Comparison of ENCODE assay signal across 9 cellular contexts in the genomic region with DNA sequence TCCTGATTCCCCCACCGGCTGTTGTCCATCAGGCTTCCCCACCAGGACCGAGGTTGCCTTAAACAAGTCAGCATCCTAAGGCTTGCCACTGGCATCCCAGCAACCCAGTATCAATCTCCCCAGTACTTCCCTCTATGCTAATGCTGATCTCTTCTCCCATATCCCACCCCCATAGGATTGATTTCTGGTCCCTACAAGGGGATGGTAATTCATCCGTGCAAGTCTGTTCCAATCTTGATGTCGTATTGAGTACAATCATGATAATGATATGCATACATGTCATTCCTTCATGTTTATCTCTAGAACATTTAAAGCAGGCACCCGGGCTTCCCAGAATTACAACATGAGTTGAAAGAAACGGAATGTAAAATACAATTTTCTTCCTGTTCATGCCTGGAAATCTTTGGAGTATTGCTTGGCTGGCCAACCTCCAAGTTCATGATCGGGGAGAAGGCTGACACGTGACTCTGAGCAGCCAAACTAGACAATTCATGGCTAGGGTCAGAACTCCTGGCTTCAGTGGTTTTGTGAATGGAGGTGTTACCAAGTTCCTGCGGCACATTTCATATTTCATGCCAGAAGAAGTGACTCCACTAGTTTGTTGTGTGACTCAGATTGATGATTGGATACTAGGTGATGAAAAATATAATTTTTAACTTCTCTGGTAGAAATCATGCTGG.
DNase-seq lines count a peak whose midpoint lies in the region; TF ChIP-seq lines count a peak whose summit lies in the region.
"Had no signal": no experiment of that assay in that cellular context is flagged by ENCODE, and none has a peak within 500 bp of the region (broad histone marks: within the 10 kb centered on the region; RNA-seq: fewer than 3 reads in every experiment).

No MANE protein-coding gene starts in this region.

- H4K91ac ChIP-seq in neuronal stem cell (ENCODE audit: low read depth, low read length, poor library complexity), result no peak overlapping the region

- H3K4me3 ChIP-seq in BJ (ENCODE audit: low read depth, low read length), result no peak overlapping the region
- H3K4me3 ChIP-seq in PC-9, result no peak overlapping the region
- no peak overlapping the region for H3K4me3 ChIP-seq in fibroblast of lung (replicated peaks in 1 of 4; ENCODE audit: control extremely low read depth in 1 of 4, insufficient read depth in 1 of 4, low read depth in 3 of 4, low read length in 4 of 4)
- H3K4me3 ChIP-seq in ovary, result no peak overlapping the region
- H3K4me3 ChIP-seq in neuronal stem cell (ENCODE audit: low read length in 2 of 2), result no peak overlapping the region

- H4K8ac ChIP-seq in neuronal stem cell (ENCODE audit: low read depth, low read length), result no peak overlapping the region

- peaks cover 9% of the 10 kb centered on the region; the same call in 1 of the 2 replicates for H3F3A ChIP-seq in PC-9 (ENCODE audit: insufficient read depth, low read depth)

- peaks cover 17% of the 10 kb centered on the region for H3K4me1 ChIP-seq in PC-9 (replicated peaks; ENCODE audit: insufficient read depth)
- peaks cover 18% of the 10 kb centered on the region for H3K4me1 ChIP-seq in fibroblast of lung (ENCODE audit: control insufficient read depth, extremely low read depth, insufficient read depth, low read length)
- peaks cover 13% of the 10 kb centered on the region for H3K4me1 ChIP-seq in ovary (ENCODE audit: insufficient read depth)
- H3K4me1 ChIP-seq in neuronal stem cell (ENCODE audit: control insufficient read depth in 2 of 2, insufficient read depth in 1 of 2, low read depth in 1 of 2, low read length in 2 of 2), result peaks cover 0 to 2% of the 10 kb centered on the region in 2 donors

- no peak overlapping the region for H3K4ac ChIP-seq in neuronal stem cell (ENCODE audit: low read length)

- peaks cover 69% of the 10 kb centered on the region for H3K79me2 ChIP-seq in PC-9 (ENCODE audit: low read depth)
- H3K79me2 ChIP-seq in fibroblast of lung (ENCODE audit: control insufficient read depth, insufficient read depth, low read length), result peaks cover 88% of the 10 kb centered on the region

- H3K79me1 ChIP-seq in neuronal stem cell (ENCODE audit: low read depth, low read length), result peaks cover 3% of the 10 kb centered on the region

- no peak for TF ChIP-seq POLR2A in ovary (IDR thresholded peaks at IDR 0.05)

- no peak overlapping the region for H2BK120ac ChIP-seq in neuronal stem cell (ENCODE audit: low read depth, low read length)

- WGBS in ovary, 3 donors, result 31 to 37% (median 32%) methylated on average over 9 of the region's 9 CpGs
- no CpG with 5 or more reads among the region's 9 CpGs for WGBS in neuronal stem cell (ENCODE audit: extremely low coverage in 2 of 2, insufficient read length in 2 of 2, insufficient replicate concordance in 1 of 2), 2 donors

- H3K27ac ChIP-seq in PC-9 (peak overlapping the region; percentile 27), fibroblast of lung (ENCODE audit: insufficient read depth, low read length) (peak overlapping the region; percentile 69), ovary (no peak overlapping the region), neuronal stem cell (replicated peaks; ENCODE audit: low read length) (no peak overlapping the region)

- TF ChIP-seq CTCF in BJ (IDR thresholded peaks at IDR 0.05; ENCODE audit: insufficient read depth, low read depth, low read length) (no peak), PC-9 (conservative IDR thresholded peaks at IDR 0.05) (no peak), fibroblast of lung (conservative IDR thresholded peaks at IDR 0.05 in 1 of 2, IDR thresholded peaks at IDR 0.05 in 1 of 2; ENCODE audit: low read depth in 1 of 2, low read length in 2 of 2) (no peak), ovary (IDR thresholded peaks at IDR 0.05) (no peak)

- intact Hi-C loops in PC-9 (cut with micrococcal nuclease; ENCODE audit: unreplicated experiment) (loop anchor here (1.0 kb wide), 2 partner anchors 10 to 52 kb away; no protein-coding TSS in a partner anchor), ovary (cut with DNase I) (no loop called here)

- H4K20me1 ChIP-seq in PC-9 (ENCODE audit: insufficient read depth) (no peaks in the 10 kb centered on the region), fibroblast of lung (ENCODE audit: control insufficient read depth, extremely low read depth, insufficient read depth, low read length) (no peaks in the 10 kb centered on the region)

- H3K18ac ChIP-seq in neuronal stem cell (ENCODE audit: low read length), result no peak overlapping the region

- POLR2A ChIA-PET in BJ (lab: Charles Lee), result no interaction called here
- POLR2A ChIA-PET in PC-9 (lab: Charles Lee; ENCODE audit: unreplicated experiment), result no interaction called here

- no peak overlapping the region for H2BK12ac ChIP-seq in neuronal stem cell (ENCODE audit: low read length)

- no peak overlapping the region for H3K23ac ChIP-seq in neuronal stem cell (ENCODE audit: low read depth, low read length, poor library complexity)

- H3K36me3 ChIP-seq in BJ (ENCODE audit: control insufficient read depth, insufficient read depth, low read length), result peaks cover 20% of the 10 kb centered on the region
- 0 out of 2 replicates have a peak, but pooled peaks cover 10% of the 10 kb centered on the region for H3K36me3 ChIP-seq in PC-9 (ENCODE audit: low read depth)
- H3K36me3 ChIP-seq in fibroblast of lung (ENCODE audit: control insufficient read depth, insufficient read depth, low read length), result peaks cover 16% of the 10 kb centered on the region
- no peaks in the 10 kb centered on the region for H3K36me3 ChIP-seq in ovary
- peaks cover 18 to 81% of the 10 kb centered on the region in 2 donors for H3K36me3 ChIP-seq in neuronal stem cell (replicated peaks in 1 of 2; ENCODE audit: control insufficient read depth in 2 of 2, insufficient read depth in 2 of 2, low read length in 2 of 2)

- no peak for TF ChIP-seq EP300 in ovary (IDR thresholded peaks at IDR 0.05)

- no peak overlapping the region for H2BK5ac ChIP-seq in neuronal stem cell (ENCODE audit: low read length)

- H3K27me3 ChIP-seq in BJ (ENCODE audit: control insufficient read depth, insufficient read depth, low read length) (no peaks in the 10 kb centered on the region), PC-9 (ENCODE audit: insufficient read depth, low read depth) (no peaks in the 10 kb centered on the region), fibroblast of lung (ENCODE audit: control insufficient read depth, insufficient read depth, low read length) (no peaks in the 10 kb centered on the region), ovary (no peaks in the 10 kb centered on the region), neuronal stem cell (ENCODE audit: control insufficient read depth in 3 of 3, insufficient read depth in 3 of 3, low read depth in 1 of 3, low read length in 3 of 3) (no peaks in the 10 kb centered on the region)

- no peak overlapping the region for H2AK5ac ChIP-seq in neuronal stem cell (ENCODE audit: low read depth, low read length)

- H3K9me3 ChIP-seq in PC-9 (ENCODE audit: insufficient read depth, low read depth), result no peaks in the 10 kb centered on the region
- H3K9me3 ChIP-seq in fibroblast of lung (ENCODE audit: control insufficient read depth, insufficient read depth, low read depth, low read length), result no peaks in the 10 kb centered on the region
- H3K9me3 ChIP-seq in ovary, result no peaks in the 10 kb centered on the region
- H3K9me3 ChIP-seq in neuronal stem cell (replicated peaks in 1 of 2; ENCODE audit: control insufficient read depth in 2 of 2, insufficient read depth in 1 of 2, low read depth in 1 of 2, low read length in 2 of 2), result no peaks in the 10 kb centered on the region

- no peak overlapping the region for H3K9ac ChIP-seq in fibroblast of lung (ENCODE audit: insufficient read depth, low read length)
- H3K9ac ChIP-seq in neuronal stem cell (ENCODE audit: low read depth, low read length, poor library complexity), result no peak overlapping the region

- CTCF ChIA-PET in BJ (lab: Yijun Ruan, JAX) (no interaction called here), PC-9 (lab: Charles Lee) (no interaction called here)

- no peak overlapping the region for H3K14ac ChIP-seq in neuronal stem cell (ENCODE audit: low read length)

- H2BK15ac ChIP-seq in neuronal stem cell (ENCODE audit: low read length), result no peak overlapping the region

- DNase-seq in BJ (ENCODE audit: low read depth) (peak; percentile 98), PC-9 (peak in 1 of 2 experiments; percentile 70), fibroblast of lung (ENCODE audit: low read depth in 2 of 2) (peak; percentile 90 to 99), ovary (peak in 3 of 5 donors; percentile 46 to 61 (median 55)), DMS114 treated with DMSO at 0.1 percent for 48 hours (lab: John Stamatoyannopoulos, UW; ENCODE audit: unreplicated experiment) (no peak), NCI-H2107 treated with DMSO at 0.1 percent for 48 hours (lab: John Stamatoyannopoulos, UW; ENCODE audit: unreplicated experiment) (no peak), neuronal stem cell (ENCODE audit: low spot score) (no peak)
- no peak for DNase-seq in activated effector memory CD4-positive, alpha-beta T cell treated with anti-CD3 and anti-CD28 coated beads, Interleukin-2, amount 50 U/mL, for 16 hours
- DNase-seq: activated CD4-positive, alpha-beta T cell treated with anti-CD3 and anti-CD28 coated beads for 48 hours had no signal

- BruUV-seq in PC-9 (replicated peaks; lab: Mats Ljungman, UMichigan), result no TSS peak

- H2AFZ ChIP-seq in PC-9 (no peak overlapping the region), fibroblast of lung (ENCODE audit: low read length) (no peak overlapping the region), neuronal stem cell (ENCODE audit: low read length) (no peak overlapping the region)

- H3K4me2 ChIP-seq in PC-9, result no peak overlapping the region
- H3K4me2 ChIP-seq in fibroblast of lung (ENCODE audit: extremely low read depth, insufficient read depth, low read length), result peak overlapping the region; percentile 13
- H3K4me2 ChIP-seq in neuronal stem cell (ENCODE audit: insufficient read depth, low read length, poor library complexity, severe bottlenecking), result no peak overlapping the region

- no peaks in the 10 kb centered on the region for H3K9me2 ChIP-seq in PC-9 (ENCODE audit: insufficient read depth)

Comparison
In these comparisons a context has a peak if more than half of its experiments do, and no peak if none do; other contexts are left out.
1. DNase-seq: peak in BJ (single experiment), fibroblast of lung (2 of 2) and ovary (3 of 5); none in DMS114 treated with DMSO at 0.1 percent for 48 hours (single experiment), activated effector memory CD4-positive, alpha-beta T cell treated with anti-CD3 and anti-CD28 coated beads, Interleukin-2, amount 50 U/mL, for 16 hours (single experiment), NCI-H2107 treated with DMSO at 0.1 percent for 48 hours (single experiment) and neuronal stem cell (single experiment).
2. H3K27ac ChIP-seq: peak in PC-9 (single experiment) and fibroblast of lung (single experiment); none in ovary (0 of 2) and neuronal stem cell (single experiment).